9 cellular contexts compared by ENCODE assay signal in the genomic region with DNA sequence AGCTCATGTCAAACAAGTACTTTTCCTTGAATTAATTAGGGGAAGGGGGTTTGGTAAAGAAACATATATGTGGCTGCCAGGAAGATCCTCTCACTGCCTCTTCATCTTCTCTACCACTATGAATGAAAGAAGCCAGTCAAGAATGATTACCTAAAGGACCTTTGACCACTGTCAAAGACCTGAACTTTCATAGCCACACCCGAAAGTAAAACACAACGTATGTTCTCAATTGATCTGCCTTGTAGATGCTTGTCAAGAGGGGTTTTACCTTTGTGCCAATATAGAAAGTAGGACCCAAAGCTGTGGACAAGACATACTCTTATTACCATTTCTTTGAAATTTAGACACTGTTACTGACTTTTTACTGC.
A peak's percentile ranks its signal among the peaks of the same experiment; 100 is the strongest.
DNase-seq lines count a peak whose midpoint lies in the region; ATAC-seq and TF ChIP-seq lines count a peak whose summit lies in the region.
"Had no signal": no experiment of that assay in that cellular context is flagged by ENCODE, and none has a peak within 500 bp of the region (broad histone marks: within the 10 kb centered on the region; RNA-seq: fewer than 3 reads in every experiment).

No MANE protein-coding gene starts in this region.

- ATAC-seq in GM18861 (IDR thresholded peaks at IDR 0.05; ENCODE audit: unreplicated experiment) (peak; percentile 80), GM21515 (IDR thresholded peaks at IDR 0.05; ENCODE audit: unreplicated experiment) (peak; percentile 64), HG03159 (IDR thresholded peaks at IDR 0.05; ENCODE audit: unreplicated experiment) (peak; percentile 83)

- no peak overlapping the region for H3K4me3 Mint-ChIP-seq in endothelial cell (ENCODE audit: unreplicated experiment)
- H3K4me3 Mint-ChIP-seq: dendritic cell treated with granulocyte-macrophage colony-stimulating factor and Interleukin-4, amounts not matched to agents 40 ng/mL and 50 ng/mL, for 4 days had no signal

- peaks cover 19% of the 10 kb centered on the region for H3K4me1 Mint-ChIP-seq in endothelial cell (ENCODE audit: unreplicated experiment)

- H3K27ac Mint-ChIP-seq in endothelial cell (ENCODE audit: unreplicated experiment), result peak overlapping the region; percentile 63
- H3K27ac Mint-ChIP-seq: dendritic cell treated with granulocyte-macrophage colony-stimulating factor and Interleukin-4, amounts not matched to agents 40 ng/mL and 50 ng/mL, for 4 days had no signal

- no peaks in the 10 kb centered on the region for H3K27me3 Mint-ChIP-seq in endothelial cell (ENCODE audit: unreplicated experiment)
- H3K27me3 Mint-ChIP-seq: dendritic cell treated with granulocyte-macrophage colony-stimulating factor and Interleukin-4, amounts not matched to agents 40 ng/mL and 50 ng/mL, for 4 days had no signal

- DNase-seq in endothelial cell (ENCODE audit: low spot score) (no peak), nucleus accumbens (lab: John Stamatoyannopoulos, UW) (no peak), AG20443 (ENCODE audit: low spot score) (no peak), Kasumi-1 (lab: John Stamatoyannopoulos, UW) (no peak)
- no peak for DNase-seq in stimulated activated CD4-positive, alpha-beta T cell treated with anti-CD3 and anti-CD28 coated beads, Interleukin-4, amount 100 ng/mL, for 4 hours

- no peak for TF ChIP-seq CTCF in endothelial cell (IDR thresholded peaks at IDR 0.05; ENCODE audit: unreplicated experiment)

- H3K9me3 Mint-ChIP-seq in endothelial cell (ENCODE audit: unreplicated experiment), result no peaks in the 10 kb centered on the region
- H3K9me3 Mint-ChIP-seq: dendritic cell treated with granulocyte-macrophage colony-stimulating factor and Interleukin-4, amounts not matched to agents 40 ng/mL and 50 ng/mL, for 4 days had no signal

- no peaks in the 10 kb centered on the region for H3K36me3 Mint-ChIP-seq in endothelial cell (ENCODE audit: low read depth, unreplicated experiment)
